1 cellular context compared by ENCODE assay signal in the genomic region with DNA sequence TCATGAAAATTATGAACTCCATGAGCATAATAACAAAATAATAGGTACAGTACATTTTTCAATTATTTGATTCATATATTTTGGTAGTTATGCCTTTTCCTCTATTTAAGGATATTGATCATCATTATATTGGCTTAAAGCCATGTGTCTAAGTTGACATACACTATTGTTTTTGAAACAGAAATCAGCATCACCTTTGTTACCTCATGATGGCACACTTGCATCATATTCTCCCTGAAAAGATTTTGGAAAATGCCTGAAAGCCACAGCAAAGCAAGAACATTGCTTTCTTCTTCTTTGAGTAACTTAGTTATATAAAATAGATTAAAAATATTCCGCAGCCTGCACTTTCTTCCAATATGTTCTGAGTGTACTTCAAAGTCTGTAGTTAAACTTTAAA.
TF ChIP-seq lines count a peak whose summit lies in the region.

No MANE protein-coding gene starts in this region.

TF ChIP-seq in H1, 55 proteins besides CTCF, POLR2A, EP300 and RAD21:
- TF ChIP-seq MAFK (IDR thresholded peaks at IDR 0.05; ENCODE audit: low read depth, low read length) (no peak), CHD1 (IDR thresholded peaks at IDR 0.05; ENCODE audit: low read depth, low read length) (no peak), SIX5 (IDR thresholded peaks at IDR 0.05; ENCODE audit: low read depth, low read length) (no peak), RFX5 (IDR thresholded peaks at IDR 0.05; ENCODE audit: borderline replicate concordance, low read depth, low read length) (no peak), GABPA (IDR thresholded peaks at IDR 0.05; ENCODE audit: borderline replicate concordance, insufficient read depth, low read length) (no peak), SIRT6 (IDR thresholded peaks at IDR 0.05; ENCODE audit: low read length) (no peak), TAF1 (IDR thresholded peaks at IDR 0.05; ENCODE audit: low read depth, low read length) (no peak), ASH2L (IDR thresholded peaks at IDR 0.05; ENCODE audit: low read length) (no peak), TAF7 (optimal IDR thresholded peaks at IDR 0.05; ENCODE audit: borderline replicate concordance, low read depth, low read length) (no peak), EZH2 (IDR thresholded peaks at IDR 0.05; ENCODE audit: low read depth, low read length, severe bottlenecking) (no peak), SIN3A (conservative IDR thresholded peaks at IDR 0.05 in 1 of 2, IDR thresholded peaks at IDR 0.05 in 1 of 2; ENCODE audit: low read depth in 1 of 2, low read length in 2 of 2) (no peak), RXRA (IDR thresholded peaks at IDR 0.05; ENCODE audit: insufficient read depth, low read depth, low read length) (no peak), BACH1 (IDR thresholded peaks at IDR 0.05; ENCODE audit: low read length) (no peak), FOSL1 (IDR thresholded peaks at IDR 0.05; ENCODE audit: insufficient read depth, low read depth, low read length) (no peak), GTF2F1 (IDR thresholded peaks at IDR 0.05; ENCODE audit: borderline replicate concordance, low read depth, low read length) (no peak), RNF2 (IDR thresholded peaks at IDR 0.05; ENCODE audit: borderline replicate concordance, low read depth, low read length, missing control alignments, poor library complexity, severe bottlenecking) (no peak), RBBP5 (IDR thresholded peaks at IDR 0.05; ENCODE audit: borderline replicate concordance, low read depth, low read length) (no peak)
- TF ChIP-seq, protein P1, sequence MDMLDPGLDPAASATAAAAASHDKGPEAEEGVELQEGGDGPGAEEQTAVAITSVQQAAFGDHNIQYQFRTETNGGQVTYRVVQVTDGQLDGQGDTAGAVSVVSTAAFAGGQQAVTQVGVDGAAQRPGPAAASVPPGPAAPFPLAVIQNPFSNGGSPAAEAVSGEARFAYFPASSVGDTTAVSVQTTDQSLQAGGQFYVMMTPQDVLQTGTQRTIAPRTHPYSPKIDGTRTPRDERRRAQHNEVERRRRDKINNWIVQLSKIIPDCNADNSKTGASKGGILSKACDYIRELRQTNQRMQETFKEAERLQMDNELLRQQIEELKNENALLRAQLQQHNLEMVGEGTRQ (IDR thresholded peaks at IDR 0.05; ENCODE audit: low read length) = no peak
